Comparison of ENCODE assay signal across 12 cellular contexts in genomic region chr11:83682645-83682973, GRCh38.
DNase-seq lines count a peak whose midpoint lies in the region; ATAC-seq and TF ChIP-seq lines count a peak whose summit lies in the region.
"Had no signal": no experiment of that assay in that cellular context is flagged by ENCODE, and none has a peak within 500 bp of the region (broad histone marks: within the 10 kb centered on the region; RNA-seq: fewer than 3 reads in every experiment).

No MANE protein-coding gene starts in this region.

- H3K4me3 Mint-ChIP-seq in activated CD4-positive, alpha-beta memory T cell treated with anti-CD3 and anti-CD28 coated beads for 36 hours = no peak overlapping the region

- no peaks in the 10 kb centered on the region for H3K36me3 Mint-ChIP-seq in activated CD4-positive, alpha-beta memory T cell treated with anti-CD3 and anti-CD28 coated beads for 36 hours

- POLR2A ChIA-PET in activated CD4-positive, alpha-beta memory T cell treated with anti-CD3 and anti-CD28 coated beads for 36 hours (lab: Charles Lee) = no interaction called here

- H3K27me3 ChIP-seq in heart left ventricle = peaks cover 0 to 13% (median 0%) of the 10 kb centered on the region in 9 donors

- ATAC-seq in GM19324 (IDR thresholded peaks at IDR 0.05; ENCODE audit: low FRiP score, unreplicated experiment) (peak; percentile 84), HG02798 (IDR thresholded peaks at IDR 0.05; ENCODE audit: poor library complexity, unreplicated experiment) (peak; percentile 93), HG03565 (IDR thresholded peaks at IDR 0.05; ENCODE audit: unreplicated experiment) (peak; percentile 98), heart left ventricle (no peak)

- H3K27ac ChIP-seq in heart left ventricle = no peak overlapping the region
- H3K27ac ChIP-seq: skin epidermis, stomach had no signal

- TF ChIP-seq CTCF in heart left ventricle (IDR thresholded peaks at IDR 0.05) = no peak

- H3K4me1 Mint-ChIP-seq in activated CD4-positive, alpha-beta memory T cell treated with anti-CD3 and anti-CD28 coated beads for 36 hours (ENCODE audit: low read depth) = no peaks in the 10 kb centered on the region

- CTCF ChIA-PET in activated CD4-positive, alpha-beta memory T cell treated with anti-CD3 and anti-CD28 coated beads for 36 hours (lab: Charles Lee) = no interaction called here

- no peak for TF ChIP-seq POLR2A in heart left ventricle (IDR thresholded peaks at IDR 0.05)

- H3K9me3 Mint-ChIP-seq in activated CD4-positive, alpha-beta memory T cell treated with anti-CD3 and anti-CD28 coated beads for 36 hours = no peaks in the 10 kb centered on the region

- DNase-seq in DMS53 (lab: John Stamatoyannopoulos, UW) (peak; percentile 66), heart left ventricle (no peak), SW 1271 (lab: John Stamatoyannopoulos, UW) (no peak)
- DNase-seq in effector CD8-positive, alpha-beta T cell (lab: John Stamatoyannopoulos, UW) = no peak
- DNase-seq in activated CD4-positive, alpha-beta memory T cell treated with anti-CD3 and anti-CD28 coated beads for 36 hours = no peak
- DNase-seq: NCI-H748 treated with DMSO at 0.1 percent for 48 hours, stomach, T-helper 2 cell had no signal

- H3K27me3 Mint-ChIP-seq in activated CD4-positive, alpha-beta memory T cell treated with anti-CD3 and anti-CD28 coated beads for 36 hours = peaks cover 3% of the 10 kb centered on the region

- no peak overlapping the region for H3K4me3 ChIP-seq in heart left ventricle

- no peaks in the 10 kb centered on the region for H3K36me3 ChIP-seq in heart left ventricle
- H3K36me3 ChIP-seq: stomach had no signal

- H3K4me1 ChIP-seq in heart left ventricle = no peaks in the 10 kb centered on the region

- H3K9me3 ChIP-seq in heart left ventricle = no peaks in the 10 kb centered on the region
- H3K9me3 ChIP-seq: stomach had no signal

- intact Hi-C loops in heart left ventricle (cut with DNase I) = loop anchor here in 1 of 10 donors (10.0 kb wide), 1 partner anchor 58 kb away; no protein-coding TSS in a partner anchor
- intact Hi-C loops in activated CD4-positive, alpha-beta memory T cell treated with anti-CD3 and anti-CD28 coated beads for 36 hours (cut with micrococcal nuclease) = no loop called here

- no peak overlapping the region for H3K27ac Mint-ChIP-seq in activated CD4-positive, alpha-beta memory T cell treated with anti-CD3 and anti-CD28 coated beads for 36 hours

Comparison
In these comparisons a context has a peak if more than half of its experiments do, and no peak if none do; other contexts are left out.
1. ATAC-seq: peak in GM19324 (single experiment), HG02798 (single experiment) and HG03565 (single experiment); none in heart left ventricle (0 of 4).